ENCODE assay signal across 2 cellular contexts in genomic region chr12:10641735-10642500, GRCh38.
TF ChIP-seq lines count a peak whose summit lies in the region.

No MANE protein-coding gene starts in this region.

TF ChIP-seq in HepG2, 621 proteins besides CTCF, POLR2A, EP300 and RAD21 (continues in another document):
- no peak for TF ChIP-seq ZNF572 (CRISPR knock-in tag; IDR thresholded peaks at IDR 0.05)
- no peak for TF ChIP-seq ZNF598 (CRISPR knock-in tag; IDR thresholded peaks at IDR 0.05; ENCODE audit: borderline replicate concordance)
- TF ChIP-seq ZNF180 (CRISPR knock-in tag; IDR thresholded peaks at IDR 0.05; ENCODE audit: borderline replicate concordance, low read depth), result no peak
- TF ChIP-seq POGK (CRISPR knock-in tag; conservative IDR thresholded peaks at IDR 0.05), result no peak
- TF ChIP-seq PBX2 (CRISPR knock-in tag; IDR thresholded peaks at IDR 0.05), result no peak
- no peak for TF ChIP-seq ZNF737 (CRISPR knock-in tag; IDR thresholded peaks at IDR 0.05; ENCODE audit: borderline replicate concordance)
- no peak for TF ChIP-seq ZFP36 (IDR thresholded peaks at IDR 0.05; ENCODE audit: borderline replicate concordance, low read depth, low read length, partially characterized antibody)
- TF ChIP-seq ZNF644 (CRISPR knock-in tag; IDR thresholded peaks at IDR 0.05; ENCODE audit: low read depth), result no peak
- no peak for TF ChIP-seq FOXA1 (IDR thresholded peaks at IDR 0.05)
- TF ChIP-seq FOXA1 (CRISPR knock-in tag; IDR thresholded peaks at IDR 0.05), result no peak
- no peak for TF ChIP-seq ZSCAN25 (CRISPR knock-in tag; IDR thresholded peaks at IDR 0.05)
- no peak for TF ChIP-seq ZNF556 (CRISPR knock-in tag; IDR thresholded peaks at IDR 0.05; ENCODE audit: borderline replicate concordance)
- TF ChIP-seq THRA (CRISPR knock-in tag; IDR thresholded peaks at IDR 0.05; ENCODE audit: borderline replicate concordance), result no peak
- TF ChIP-seq MEIS2 (CRISPR knock-in tag; IDR thresholded peaks at IDR 0.05), result no peak
- no peak for TF ChIP-seq ZNF619 (CRISPR knock-in tag; IDR thresholded peaks at IDR 0.05)
- no peak for TF ChIP-seq ZNF224 (CRISPR knock-in tag; IDR thresholded peaks at IDR 0.05)

TF ChIP-seq in GM23338, 12 proteins besides CTCF, POLR2A, EP300 and RAD21:
- no peak for TF ChIP-seq JUNB (IDR thresholded peaks at IDR 0.05; ENCODE audit: unreplicated experiment)
- TF ChIP-seq STAT1 (IDR thresholded peaks at IDR 0.05; ENCODE audit: unreplicated experiment), result no peak
